Comparison of ENCODE assay signal across 13 cellular contexts in the genomic region with DNA sequence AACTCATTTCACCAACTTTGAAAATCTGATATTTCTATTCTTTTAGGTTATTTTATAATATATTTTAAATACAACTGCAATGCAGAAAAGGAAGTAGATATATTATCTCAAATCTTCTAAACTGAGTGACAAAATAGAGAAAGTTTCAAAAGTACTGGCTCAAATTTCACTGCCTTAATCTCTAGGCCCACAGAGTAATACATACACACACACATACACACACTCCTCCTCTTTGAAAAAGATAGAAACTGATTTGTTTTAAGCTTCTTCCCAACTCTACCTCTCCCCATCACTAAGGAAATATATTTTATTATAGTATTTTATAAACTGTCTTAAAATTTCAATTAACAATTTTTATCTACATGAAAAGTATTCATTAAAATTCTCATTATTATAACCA. TPM values are rescaled to one million over a fixed set of nuclear protein-coding genes. Genes with fewer than 3 reads are reported as not detected.
DNase-seq lines count a peak whose midpoint lies in the region; ATAC-seq, FAIRE-seq and TF ChIP-seq lines count a peak whose summit lies in the region.
"Had no signal": no experiment of that assay in that cellular context is flagged by ENCODE, and none has a peak within 500 bp of the region (broad histone marks: within the 10 kb centered on the region; RNA-seq: fewer than 3 reads in every experiment).

No MANE protein-coding gene starts in this region.

- H3K4me2 ChIP-seq in A549 (peak overlapping the region; percentile 73), IMR-90 (ENCODE audit: low read depth, low read length) (peak overlapping the region; percentile 18; the same call in 1 of the 2 replicates)

- H3K18ac ChIP-seq in IMR-90 (ENCODE audit: low read depth, low read length): peak overlapping the region; percentile 88; the same call in 1 of the 2 replicates

- H3K36me3 ChIP-seq in IMR-90 (ENCODE audit: control insufficient read depth, insufficient read depth, low read length) (no peaks in the 10 kb centered on the region), lower lobe of right lung (no peaks in the 10 kb centered on the region), WERI-Rb-1 (no peaks in the 10 kb centered on the region)
- H3K36me3 ChIP-seq: sigmoid colon had no signal

- H3K9me3 ChIP-seq in A549: no peaks in the 10 kb centered on the region
- H3K9me3 ChIP-seq in IMR-90 (ENCODE audit: control insufficient read depth, insufficient read depth, low read length): no peaks in the 10 kb centered on the region
- H3K9me3 ChIP-seq in lower lobe of right lung: no peaks in the 10 kb centered on the region
- H3K9me3 ChIP-seq in WERI-Rb-1 (ENCODE audit: severe bottlenecking): no peaks in the 10 kb centered on the region
- H3K9me3 ChIP-seq: sigmoid colon had no signal

- H2BK15ac ChIP-seq in IMR-90 (ENCODE audit: low read depth, low read length): peak overlapping the region; percentile 83; the same call in 1 of the 3 replicates

- intact Hi-C loops in IMR-90 (cut with micrococcal nuclease) (loop anchor here (5.0 kb wide), 1 partner anchor 349 kb away; no protein-coding TSS in a partner anchor), lower lobe of right lung (cut with DNase I) (no loop called here)
- intact Hi-C loops in activated T-helper 2 cell treated with anti-CD3 and anti-CD28 coated beads, Interferon-gamma antibody, Interleukin-2, Interleukin-4, amounts not matched to agents 10 μg/mL and 5 μg/mL and 100 μg/mL, durations not matched to agents 14 hours and 24 hours and 36 hours (cut with micrococcal nuclease): loop anchor here (1.0 to 10.0 kb wide), 8 partner anchors 11 to 949 kb away; no protein-coding TSS in a partner anchor

- in situ Hi-C loops in IMR-90 (cut with MboI; ENCODE audit: low sequenced_read_pairs): loop anchor here (5.0 kb wide), 1 partner anchor 76 kb away; no protein-coding TSS in a partner anchor

- no peak overlapping the region; the same call in 1 of the 2 replicates for H2AK5ac ChIP-seq in IMR-90 (ENCODE audit: low read depth, low read length)

- TF ChIP-seq POLR2A in A549 (IDR thresholded peaks at IDR 0.05; ENCODE audit: low read length) (no peak), IMR-90 (IDR thresholded peaks at IDR 0.05; ENCODE audit: low read depth, low read length) (no peak)

- peak overlapping the region; percentile 92 for H2BK5ac ChIP-seq in IMR-90 (ENCODE audit: low read depth, low read length, poor library complexity, severe bottlenecking)

- H3K4ac ChIP-seq in IMR-90 (ENCODE audit: low read depth, low read length): peak overlapping the region; percentile 94

- no peak for FAIRE-seq in A549 (lab: Jason Lieb, UNC)

- DNase-seq in A549 (ENCODE audit: low read depth in 1 of 2, low spot score in 1 of 2): no peak
- no peak for DNase-seq in IMR-90
- DNase-seq in activated T-helper 2 cell treated with anti-CD3 and anti-CD28 coated beads, Interferon-gamma antibody, Interleukin-2, Interleukin-4, amounts not matched to agents 10 μg/mL and 5 μg/mL and 100 μg/mL, durations not matched to agents 14 hours and 24 hours and 36 hours (ENCODE audit: low spot score): no peak
- no peak for DNase-seq in lower lobe of right lung
- no peak for DNase-seq in WERI-Rb-1
- DNase-seq in mesenteric fat pad (ENCODE audit: low spot score): no peak
- DNase-seq in SIG-M5 (lab: John Stamatoyannopoulos, UW): no peak
- DNase-seq: effector memory CD4-positive, alpha-beta T cell; NCI-H146; NCI-H69; sigmoid colon had no signal

- H3K9ac ChIP-seq in IMR-90 (ENCODE audit: low read depth, low read length): no peak overlapping the region

- H3K9me3 Mint-ChIP-seq in activated T-helper 2 cell treated with anti-CD3 and anti-CD28 coated beads, Interferon-gamma antibody, Interleukin-2, Interleukin-4, amounts not matched to agents 10 μg/mL and 5 μg/mL and 100 μg/mL, durations not matched to agents 14 hours and 24 hours and 36 hours: no peaks in the 10 kb centered on the region

- no peak for TF ChIP-seq CTCF in A549 (IDR thresholded peaks at IDR 0.05)
- TF ChIP-seq CTCF in IMR-90 (conservative IDR thresholded peaks at IDR 0.05; ENCODE audit: low read depth, low read length): no peak
- no peak for TF ChIP-seq CTCF in lower lobe of right lung (IDR thresholded peaks at IDR 0.05)
- no peak for TF ChIP-seq CTCF in WERI-Rb-1 (IDR thresholded peaks at IDR 0.05; ENCODE audit: low read depth, low read length)

- no peak for ATAC-seq in A549
- ATAC-seq in IMR-90 (ENCODE audit: low read depth): peak; percentile 35
- ATAC-seq in lower lobe of right lung: no peak
- no peak for ATAC-seq in GM19455 (IDR thresholded peaks at IDR 0.05; ENCODE audit: unreplicated experiment)

- peak overlapping the region; percentile 71 to 90 for H3K27ac ChIP-seq in A549
- H3K27ac ChIP-seq in IMR-90 (ENCODE audit: insufficient read depth, low read length): peak overlapping the region; percentile 90
- H3K27ac ChIP-seq in lower lobe of right lung: peak overlapping the region; percentile 69
- no peak overlapping the region for H3K27ac ChIP-seq in WERI-Rb-1
- H3K27ac ChIP-seq: C4-2B had no signal

- no TSS peak for BruUV-seq in IMR-90 (replicated peaks; lab: Mats Ljungman, UMichigan)

- H3K56ac ChIP-seq in IMR-90 (ENCODE audit: extremely low read depth, insufficient read depth, low read length): peak overlapping the region; percentile 91

- H3K4me3 ChIP-seq in A549 (no peak overlapping the region), IMR-90 (ENCODE audit: insufficient read depth, low read depth, low read length) (no peak overlapping the region), lower lobe of right lung (no peak overlapping the region), WERI-Rb-1 (ENCODE audit: low read depth, low read length) (no peak overlapping the region)
- H3K4me3 ChIP-seq: sigmoid colon had no signal

- no peak for TF ChIP-seq EP300 in A549 (IDR thresholded peaks at IDR 0.05)

- H3K27me3 ChIP-seq in IMR-90 (ENCODE audit: control insufficient read depth, insufficient read depth, low read length) (no peaks in the 10 kb centered on the region), lower lobe of right lung (ENCODE audit: low read depth) (no peaks in the 10 kb centered on the region), WERI-Rb-1 (ENCODE audit: insufficient read depth, low read depth, severe bottlenecking) (no peaks in the 10 kb centered on the region)
- H3K27me3 ChIP-seq: sigmoid colon had no signal

- no peaks in the 10 kb centered on the region for H3K27me3 Mint-ChIP-seq in activated T-helper 2 cell treated with anti-CD3 and anti-CD28 coated beads, Interferon-gamma antibody, Interleukin-2, Interleukin-4, amounts not matched to agents 10 μg/mL and 5 μg/mL and 100 μg/mL, durations not matched to agents 14 hours and 24 hours and 36 hours (ENCODE audit: low read depth)

- peak overlapping the region; percentile 73; the same call in 1 of the 2 replicates for H4K5ac ChIP-seq in IMR-90 (ENCODE audit: low read depth, low read length)

- peak overlapping the region; percentile 97 for H2BK20ac ChIP-seq in IMR-90 (ENCODE audit: low read depth, low read length)

- peak overlapping the region; percentile 96 for H2BK120ac ChIP-seq in IMR-90 (ENCODE audit: low read depth, low read length)

- H4K20me1 ChIP-seq in IMR-90 (ENCODE audit: insufficient read depth, low read length): no peaks in the 10 kb centered on the region

- peak overlapping the region; percentile 84; the same call in 1 of the 2 replicates for H3K23ac ChIP-seq in IMR-90 (ENCODE audit: low read depth, low read length)

- H4K91ac ChIP-seq in IMR-90 (ENCODE audit: insufficient read depth, low read depth, low read length): peak overlapping the region; percentile 93

- peaks cover 10% of the 10 kb centered on the region for H3K9me1 ChIP-seq in IMR-90 (ENCODE audit: insufficient read depth, low read length)

- H3K4me1 Mint-ChIP-seq in activated T-helper 2 cell treated with anti-CD3 and anti-CD28 coated beads, Interferon-gamma antibody, Interleukin-2, Interleukin-4, amounts not matched to agents 10 μg/mL and 5 μg/mL and 100 μg/mL, durations not matched to agents 14 hours and 24 hours and 36 hours (ENCODE audit: low read depth): peaks cover 57% of the 10 kb centered on the region

- H3K4me1 ChIP-seq in A549 (peaks cover 44% of the 10 kb centered on the region), IMR-90 (ENCODE audit: control insufficient read depth, insufficient read depth, low read length) (peaks cover 14% of the 10 kb centered on the region), lower lobe of right lung (peaks cover 45% of the 10 kb centered on the region)

- H3K4me3 Mint-ChIP-seq in activated T-helper 2 cell treated with anti-CD3 and anti-CD28 coated beads, Interferon-gamma antibody, Interleukin-2, Interleukin-4, amounts not matched to agents 10 μg/mL and 5 μg/mL and 100 μg/mL, durations not matched to agents 14 hours and 24 hours and 36 hours (ENCODE audit: low read depth): peak overlapping the region; percentile 61

- no peak overlapping the region for H2AK9ac ChIP-seq in IMR-90 (replicated peaks; ENCODE audit: low read depth, low read length, poor library complexity)

- CTCF ChIA-PET in A549 (lab: Yijun Ruan, JAX) (interaction anchor here (1.1 kb wide), 1 partner anchor 31 kb away, joined by 3 read pairs; no protein-coding TSS in a partner anchor), IMR-90 (lab: Yijun Ruan, JAX) (no interaction called here)

- H2AFZ ChIP-seq in IMR-90 (replicated peaks; ENCODE audit: low read length, poor library complexity): no peak overlapping the region

- H3K79me1 ChIP-seq in IMR-90 (ENCODE audit: low read depth in 1 of 2, low read length in 2 of 2): peaks cover 44 to 61% of the 10 kb centered on the region in 2 experiments

- peak overlapping the region; percentile 90 for H3K27ac Mint-ChIP-seq in activated T-helper 2 cell treated with anti-CD3 and anti-CD28 coated beads, Interferon-gamma antibody, Interleukin-2, Interleukin-4, amounts not matched to agents 10 μg/mL and 5 μg/mL and 100 μg/mL, durations not matched to agents 14 hours and 24 hours and 36 hours

- TF ChIP-seq RAD21 in A549 (conservative IDR thresholded peaks at IDR 0.05 in 1 of 2, IDR thresholded peaks at IDR 0.05 in 1 of 2) (no peak), IMR-90 (IDR thresholded peaks at IDR 0.05; ENCODE audit: low read length) (no peak)

- H3K36me3 Mint-ChIP-seq in activated T-helper 2 cell treated with anti-CD3 and anti-CD28 coated beads, Interferon-gamma antibody, Interleukin-2, Interleukin-4, amounts not matched to agents 10 μg/mL and 5 μg/mL and 100 μg/mL, durations not matched to agents 14 hours and 24 hours and 36 hours (ENCODE audit: low read depth): peaks cover 4% of the 10 kb centered on the region

- POLR2A ChIA-PET in A549 (lab: Yijun Ruan, JAX): interaction anchor here (1.1 kb wide), 1 partner anchor 36 kb away, joined by 5 read pairs; the partner anchor contains the start of gene ARHGAP18
- POLR2A ChIA-PET in IMR-90 (lab: Charles Lee; ENCODE audit: unreplicated experiment): no interaction called here

- peak overlapping the region; percentile 80 to 96; a peak in 3 of 4 replicates for H4K8ac ChIP-seq in IMR-90 (ENCODE audit: low read depth in 2 of 2, low read length in 2 of 2)

- dilution Hi-C loops in IMR-90 (cut with HindIII; ENCODE audit: low sequenced_read_pairs, unreplicated experiment): no loop called here

- peak overlapping the region; percentile 84 for H3K14ac ChIP-seq in IMR-90 (replicated peaks; ENCODE audit: low read depth, low read length)

RNA-seq across cellular contexts. Expression of gene ARHGAP18, which starts 36.2 kb away (rescaled TPM):
- 13.3 and 16.7 TPM in 2 replicates for polyA plus RNA-seq in A549 (2011; rRNA removed)
- polyA plus RNA-seq in A549 (2012; cell fraction: cytosol; rRNA removed): 1.4 TPM in 2 replicates
- polyA plus RNA-seq in A549 (2012; cell fraction: nucleus; rRNA removed): 0.55 and 0.75 TPM in 2 replicates
- polyA plus RNA-seq in A549 (2017; fragmentation: RNase III; extraction: RNeasy Plus Mini Kit Qiagen cat#74134 plus additional on column Dnase treatment): 8.1 to 13.4 TPM (median 11.2 TPM) in 3 replicates
- 13.5 and 13.7 TPM in 2 replicates for polyA minus RNA-seq in A549 (2011; rRNA and poly(A)+ RNA removed)
- 17.0 and 25.0 TPM in 2 replicates for total RNA-seq in IMR-90 (2012; rRNA removed)
- 5.0 and 6.2 TPM in 2 replicates for polyA plus RNA-seq in IMR-90 (2012; rRNA removed)
- polyA plus RNA-seq in IMR-90 (2012; cell fraction: cytosol; rRNA removed): 1.0 and 1.2 TPM in 2 replicates
- 0.46 and 3.5 TPM in 2 replicates for polyA plus RNA-seq in IMR-90 (2012; cell fraction: nucleus; rRNA removed; ENCODE audit: low replicate concordance)
- 5.9 and 6.6 TPM in 2 replicates for total RNA-seq in activated T-helper 2 cell treated with anti-CD3 and anti-CD28 coated beads, Interferon-gamma antibody, Interleukin-2, Interleukin-4, amounts not matched to agents 10 μg/mL and 5 μg/mL and 100 μg/mL, durations not matched to agents 14 hours and 24 hours and 36 hours
- total RNA-seq in lower lobe of right lung: 57.9 TPM
- total RNA-seq in mesenteric fat pad: 24.4 TPM
